Comparison of ENCODE assay signal across 30 cellular contexts in the genomic region with DNA sequence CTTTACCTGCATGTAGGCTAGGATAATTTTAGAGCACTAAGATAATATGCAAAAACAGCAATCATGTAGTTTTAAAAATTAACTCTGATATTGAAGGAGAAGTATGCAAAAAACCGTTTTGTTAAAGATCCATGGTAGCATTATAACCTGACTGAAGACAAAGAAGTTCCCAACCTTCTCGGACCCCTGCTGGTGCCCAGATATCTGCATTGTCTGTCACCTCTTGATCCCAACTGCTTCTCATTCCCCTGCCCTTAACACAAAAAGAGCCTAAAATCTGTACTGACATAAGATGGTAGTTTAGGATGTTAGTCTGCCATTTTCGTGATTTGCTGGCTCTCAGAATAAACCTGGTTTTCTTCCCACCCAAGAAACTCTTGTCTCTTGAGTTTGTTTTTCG.
"Had no signal": no experiment of that assay in that cellular context is flagged by ENCODE, and none has a peak within 500 bp of the region (broad histone marks: within the 10 kb centered on the region; RNA-seq: fewer than 3 reads in every experiment).

No MANE protein-coding gene starts in this region.

- ATAC-seq: activated T-cell treated with anti-CD3 and anti-CD28 coated beads, Interleukin-2, amount 50 U/mL, for 4 hours; activated T-helper 17 cell treated with anti-CD3 and anti-CD28 coated beads, Interleukin-2, amount 50 U/mL, for 72 hours; foreskin keratinocyte; gastrocnemius medialis; heart left ventricle had no signal

- H3K27me3 Mint-ChIP-seq: brain had no signal

- H3K4me3 ChIP-seq: breast epithelium, cardiac muscle cell, colonic mucosa, dorsolateral prefrontal cortex, esophagus muscularis mucosa, gastrocnemius medialis, heart left ventricle had no signal

- H3K4me1 Mint-ChIP-seq: activated CD4-positive, alpha-beta memory T cell treated with anti-CD3 and anti-CD28 coated beads, Interleukin-2, amount 10 ng/mL, durations not matched to agents 7 days and 5 days; activated CD4-positive, alpha-beta T cell treated with anti-CD3 and anti-CD28 coated beads, Interleukin-2, amount 10 ng/mL, durations not matched to agents 7 days and 5 days; activated T-helper 17 cell treated with anti-CD3 and anti-CD28 coated beads, Interleukin-2, amount 50 U/mL, for 72 hours; brain had no signal

- H3K27ac Mint-ChIP-seq: activated CD4-positive, alpha-beta memory T cell treated with anti-CD3 and anti-CD28 coated beads, Interleukin-2, amount 10 ng/mL, durations not matched to agents 7 days and 5 days; activated CD4-positive, alpha-beta T cell treated with anti-CD3 and anti-CD28 coated beads, Interleukin-2, amount 10 ng/mL, durations not matched to agents 7 days and 5 days; activated naive CD8-positive, alpha-beta T cell; activated T-helper 17 cell treated with anti-CD3 and anti-CD28 coated beads, Interleukin-2, amount 50 U/mL, for 72 hours; brain had no signal

- H3K36me3 Mint-ChIP-seq: activated naive CD8-positive, alpha-beta T cell had no signal

- H3K27ac ChIP-seq: breast epithelium, cardiac muscle cell, colonic mucosa, dorsolateral prefrontal cortex, esophagus muscularis mucosa, foreskin keratinocyte, gastrocnemius medialis, heart left ventricle had no signal

- H3K36me3 ChIP-seq: colonic mucosa had no signal

- H3K4me1 ChIP-seq: breast epithelium, colonic mucosa, esophagus muscularis mucosa, gastrocnemius medialis had no signal

- H3K4me3 Mint-ChIP-seq: activated CD4-positive, alpha-beta memory T cell treated with anti-CD3 and anti-CD28 coated beads, Interleukin-2, amount 10 ng/mL, durations not matched to agents 7 days and 5 days; activated CD4-positive, alpha-beta T cell treated with anti-CD3 and anti-CD28 coated beads, Interleukin-2, amount 10 ng/mL, durations not matched to agents 7 days and 5 days; activated naive CD8-positive, alpha-beta T cell; activated T-cell treated with anti-CD3 and anti-CD28 coated beads, Interleukin-2, amount 50 U/mL, for 4 hours; activated T-helper 17 cell treated with anti-CD3 and anti-CD28 coated beads, Interleukin-2, amount 50 U/mL, for 72 hours; brain had no signal

- H3K9me3 Mint-ChIP-seq: activated CD4-positive, alpha-beta memory T cell treated with anti-CD3 and anti-CD28 coated beads, Interleukin-2, amount 10 ng/mL, durations not matched to agents 7 days and 5 days; activated CD4-positive, alpha-beta T cell treated with anti-CD3 and anti-CD28 coated beads, Interleukin-2, amount 10 ng/mL, durations not matched to agents 7 days and 5 days; activated T-cell treated with anti-CD3 and anti-CD28 coated beads, Interleukin-2, amount 50 U/mL, for 4 hours; activated T-helper 17 cell treated with anti-CD3 and anti-CD28 coated beads, Interleukin-2, amount 50 U/mL, for 72 hours; brain had no signal

- H3K9me3 ChIP-seq: breast epithelium, colonic mucosa, esophagus muscularis mucosa, gastrocnemius medialis, heart left ventricle had no signal

- DNase-seq: activated CD4-positive, alpha-beta memory T cell treated with anti-CD3 and anti-CD28 coated beads, Interleukin-2, amount 10 ng/mL, durations not matched to agents 7 days and 5 days; activated CD4-positive, alpha-beta T cell treated with anti-CD3 and anti-CD28 coated beads for 1 hour; activated CD4-positive, alpha-beta T cell treated with anti-CD3 and anti-CD28 coated beads for 4 hours; activated CD4-positive, alpha-beta T cell treated with anti-CD3 and anti-CD28 coated beads, Interleukin-2, amount 10 ng/mL, durations not matched to agents 7 days and 5 days; activated CD4-positive, alpha-beta T cell treated with anti-CD3 and anti-CD28 coated beads, Interleukin-2, amount 50 U/mL, for 4 hours; activated CD8-positive, alpha-beta memory T cell treated with anti-CD3 and anti-CD28 coated beads for 24 hours; activated effector memory CD4-positive, alpha-beta T cell treated with Interleukin-2 at 50 U/mL for 16 hours; activated gamma-delta T cell treated with Interleukin-2 at 50 U/mL for 16 hours; activated naive CD4-positive, alpha-beta T cell treated with anti-CD3 and anti-CD28 coated beads, Interleukin-2, amount 50 U/mL, for 16 hours; activated naive CD4-positive, alpha-beta T cell treated with Interleukin-2 at 50 U/mL for 16 hours; activated T-cell treated with anti-CD3 and anti-CD28 coated beads, Interleukin-2, amount 50 U/mL, for 4 hours; amniotic stem cell; anterior cingulate cortex; central memory CD4-positive, alpha-beta T cell; cerebellar nuclear complex; colonic mucosa; dorsolateral prefrontal cortex; effector memory CD4-positive, alpha-beta T cell; erythroblast; foreskin keratinocyte; gastrocnemius medialis; glutamatergic neuron; heart left ventricle; T-helper 2 cell had no signal

- H3K27me3 ChIP-seq: breast epithelium, cardiac muscle cell, colonic mucosa, dorsolateral prefrontal cortex, esophagus muscularis mucosa, foreskin keratinocyte, gastrocnemius medialis, heart left ventricle had no signal
